ENCODE assay signal across 4 cellular contexts in the genomic region with DNA sequence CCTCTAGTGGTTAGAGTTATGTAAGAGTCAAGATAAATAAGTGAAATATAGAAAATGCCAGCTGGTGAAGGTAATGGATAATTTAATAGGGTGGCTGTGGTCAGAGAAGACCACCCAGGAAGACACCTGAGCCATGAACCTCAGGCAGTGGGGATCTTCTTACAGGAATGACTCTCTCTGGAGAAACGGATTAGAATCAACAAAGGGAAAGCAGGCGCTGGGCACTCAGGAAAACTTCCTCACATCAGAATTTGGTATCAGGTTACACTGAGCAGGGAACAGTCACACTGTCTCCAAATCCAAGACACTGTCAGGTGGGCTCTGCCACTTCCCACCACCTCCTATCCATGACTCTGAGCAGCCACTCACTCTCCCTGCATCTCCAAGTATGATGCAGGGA.
"Had no signal": no experiment of that assay in that cellular context is flagged by ENCODE, and none has a peak within 500 bp of the region (broad histone marks: within the 10 kb centered on the region; RNA-seq: fewer than 3 reads in every experiment).

No MANE protein-coding gene starts in this region.

- DNase-seq: IMR-90 had no signal

- H3K4me3 Mint-ChIP-seq: IgD-negative memory B cell had no signal

- H3K36me3 Mint-ChIP-seq: IgD-negative memory B cell had no signal

- H3K27ac ChIP-seq: HL-60 had no signal

- H3K4me3 ChIP-seq: K562 had no signal

- H3K27ac Mint-ChIP-seq: IgD-negative memory B cell had no signal

- H3K4me1 Mint-ChIP-seq: IgD-negative memory B cell had no signal
